ENCODE assay signal across 22 cellular contexts in the genomic region with DNA sequence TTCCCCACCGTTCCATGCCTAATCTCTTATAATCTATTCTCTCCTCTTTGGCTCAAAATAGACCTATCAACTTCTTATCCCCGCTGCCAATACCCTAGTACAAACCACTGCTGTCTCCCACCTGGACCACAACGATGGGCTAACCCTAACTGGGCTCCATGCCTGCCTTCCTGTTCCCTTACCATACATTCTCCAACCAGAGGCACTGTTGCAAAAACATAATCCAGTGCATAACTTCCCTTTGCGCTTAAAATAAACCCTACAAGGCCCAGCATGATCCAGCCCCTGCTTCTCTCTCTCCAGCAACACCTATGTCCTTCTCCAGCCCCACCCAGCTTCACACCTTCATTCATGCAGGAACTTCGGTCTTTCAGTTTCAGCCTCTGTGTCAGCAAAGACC.
"Had no signal": no experiment of that assay in that cellular context is flagged by ENCODE, and none has a peak within 500 bp of the region (broad histone marks: within the 10 kb centered on the region; RNA-seq: fewer than 3 reads in every experiment).

No MANE protein-coding gene starts in this region.

- H3K9me3 Mint-ChIP-seq: activated naive CD4-positive, alpha-beta T cell treated with anti-CD3 and anti-CD28 coated beads, Interleukin-2, amount 10 ng/mL, durations not matched to agents 7 days and 5 days; activated naive CD8-positive, alpha-beta T cell treated with anti-CD3 and anti-CD28 coated beads, Interleukin-2, amount 50 U/mL, for 24 hours had no signal

- H3K4me1 Mint-ChIP-seq: activated naive CD4-positive, alpha-beta T cell treated with anti-CD3 and anti-CD28 coated beads, Interleukin-2, amount 10 ng/mL, durations not matched to agents 7 days and 5 days; activated naive CD8-positive, alpha-beta T cell treated with anti-CD3 and anti-CD28 coated beads, Interleukin-2, amount 50 U/mL, for 24 hours; brain; nephron had no signal

- H3K27ac Mint-ChIP-seq: activated naive CD4-positive, alpha-beta T cell treated with anti-CD3 and anti-CD28 coated beads, Interleukin-2, amount 10 ng/mL, durations not matched to agents 7 days and 5 days; activated naive CD8-positive, alpha-beta T cell treated with anti-CD3 and anti-CD28 coated beads, Interleukin-2, amount 50 U/mL, for 24 hours; brain; nephron had no signal

- H3K9me3 ChIP-seq: thyroid gland had no signal

- H3K27ac ChIP-seq: coronary artery, left lung, thyroid gland had no signal

- ATAC-seq: activated CD4-positive, CD25-positive, alpha-beta regulatory T cell treated with anti-CD3 and anti-CD28 coated beads, Interleukin-2, amount 50 U/mL, for 24 hours; activated naive CD8-positive, alpha-beta T cell treated with anti-CD3 and anti-CD28 coated beads, Interleukin-2, amount 50 U/mL, for 24 hours; left lung had no signal

- H3K4me3 Mint-ChIP-seq: activated naive CD4-positive, alpha-beta T cell treated with anti-CD3 and anti-CD28 coated beads, Interleukin-2, amount 10 ng/mL, durations not matched to agents 7 days and 5 days; activated naive CD8-positive, alpha-beta T cell treated with anti-CD3 and anti-CD28 coated beads, Interleukin-2, amount 50 U/mL, for 24 hours; brain; nephron had no signal

- H3K4me1 ChIP-seq: thyroid gland had no signal

- DNase-seq: activated CD8-positive, alpha-beta memory T cell treated with anti-CD3 and anti-CD28 coated beads for 24 hours; activated CD8-positive, alpha-beta memory T cell treated with anti-CD3 and anti-CD28 coated beads, Interleukin-2, amount 50 U/mL, for 48 hours; activated effector memory CD4-positive, alpha-beta T cell treated with Interleukin-2 at 50 U/mL for 16 hours; activated naive CD4-positive, alpha-beta T cell treated with anti-CD3 and anti-CD28 coated beads, Interleukin-2, amount 10 ng/mL, durations not matched to agents 7 days and 5 days; activated naive CD8-positive, alpha-beta T cell treated with anti-CD3 and anti-CD28 coated beads, Interleukin-2, amount 50 U/mL, for 24 hours; activated T-cell treated with anti-CD3 and anti-CD28 coated beads, Interleukin-2, amount 50 U/mL, for 48 hours; anterior cingulate cortex; erythroblast; left lung; mammary epithelial cell; midbrain; posterior cingulate gyrus; stimulated activated CD4-positive, alpha-beta T cell treated with anti-CD3 and anti-CD28 coated beads, Interleukin-12 subunit alpha, Interleukin-12 subunit beta, amount 100 ng/mL, for 4 hours; stimulated activated CD4-positive, alpha-beta T cell treated with anti-CD3 and anti-CD28 coated beads, Interleukin-1b, Interleukin-23, amount 100 ng/mL, for 48 hours; stimulated activated CD8-positive, alpha-beta memory T cell treated with anti-CD3 and anti-CD28 coated beads, Interleukin-4, amount 100 ng/mL, for 48 hours; stimulated activated naive CD4-positive, alpha-beta T cell treated with Interleukin-2 at 50 U/mL for 16 hours; T1000; thyroid gland had no signal

- H3K4me3 ChIP-seq: coronary artery, left lung, thyroid gland had no signal

- H3K27me3 ChIP-seq: thyroid gland had no signal

- H3K36me3 Mint-ChIP-seq: activated naive CD4-positive, alpha-beta T cell treated with anti-CD3 and anti-CD28 coated beads, Interleukin-2, amount 10 ng/mL, durations not matched to agents 7 days and 5 days; brain had no signal
